Comparison of ENCODE assay signal across 16 cellular contexts in the genomic region with DNA sequence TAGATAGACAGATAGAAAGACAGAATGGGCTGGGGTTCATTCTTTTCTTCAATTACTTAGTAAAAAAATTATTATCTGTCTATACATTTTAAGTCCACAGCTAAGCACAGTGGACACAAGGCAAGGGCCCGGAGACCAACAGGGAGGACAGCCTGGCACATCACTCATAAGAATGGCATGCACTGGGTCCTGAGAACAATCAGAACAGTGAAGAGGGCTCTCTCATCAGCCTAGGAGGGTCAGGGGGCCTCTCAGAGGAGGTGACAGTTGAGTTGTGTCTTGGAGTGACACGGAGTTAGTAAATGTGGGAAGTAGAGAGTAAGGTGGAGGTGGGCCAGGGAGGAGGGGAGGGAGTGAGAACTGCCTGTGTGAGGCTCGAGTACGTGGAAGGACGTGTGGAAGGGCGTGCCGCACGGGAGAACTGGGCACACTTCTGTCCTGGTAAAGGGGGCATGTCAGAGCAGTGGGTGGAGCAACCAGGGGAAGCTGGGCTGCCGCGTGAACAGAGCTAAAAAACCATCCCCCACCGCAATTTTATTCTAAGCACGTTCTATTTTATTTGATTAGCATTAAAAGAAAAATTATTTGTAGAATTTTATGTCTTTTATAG. TPM values are rescaled to one million over a fixed set of nuclear protein-coding genes. Genes with fewer than 3 reads are reported as not detected.
"Had no signal": no experiment of that assay in that cellular context is flagged by ENCODE, and none has a peak within 500 bp of the region (broad histone marks: within the 10 kb centered on the region; RNA-seq: fewer than 3 reads in every experiment).

No MANE protein-coding gene starts in this region.

- H3K4me1 Mint-ChIP-seq: activated naive CD4-positive, alpha-beta T cell treated with anti-CD3 and anti-CD28 coated beads, Interleukin-2, amount 10 ng/mL, durations not matched to agents 7 days and 5 days; immature natural killer cell had no signal

- H3K4me3 Mint-ChIP-seq: activated CD4-positive, alpha-beta memory T cell treated with anti-CD3 and anti-CD28 coated beads for 36 hours; activated naive CD4-positive, alpha-beta T cell treated with anti-CD3 and anti-CD28 coated beads, Interleukin-2, amount 10 ng/mL, durations not matched to agents 7 days and 5 days; activated T-cell treated with anti-CD3 and anti-CD28 coated beads, Interleukin-2, amount 50 U/mL, for 24 hours; immature natural killer cell; naive B cell had no signal

- ATAC-seq: left colon had no signal

- DNase-seq: activated CD4-positive, alpha-beta memory T cell treated with anti-CD3 and anti-CD28 coated beads for 36 hours; activated naive CD4-positive, alpha-beta T cell treated with anti-CD3 and anti-CD28 coated beads, Interleukin-2, amount 10 ng/mL, durations not matched to agents 7 days and 5 days; activated T-cell treated with anti-CD3 and anti-CD28 coated beads, Interleukin-2, amount 50 U/mL, for 24 hours; effector memory CD4-positive, alpha-beta T cell; foreskin melanocyte; immature natural killer cell; left colon; naive B cell; stimulated activated CD4-positive, alpha-beta T cell treated with anti-CD3 and anti-CD28 coated beads, Interleukin-15, amount 100 ng/mL, for 24 hours; stimulated activated CD4-positive, alpha-beta T cell treated with anti-CD3 and anti-CD28 coated beads, Interleukin-4, amount 100 ng/mL, for 1 hour; stimulated activated naive CD4-positive, alpha-beta T cell; T-helper 1 cell; T1000; WERI-Rb-1 had no signal

- H3K27me3 ChIP-seq: tibial nerve had no signal

- H3K27ac Mint-ChIP-seq: activated CD4-positive, alpha-beta memory T cell treated with anti-CD3 and anti-CD28 coated beads for 36 hours; activated naive CD4-positive, alpha-beta T cell treated with anti-CD3 and anti-CD28 coated beads, Interleukin-2, amount 10 ng/mL, durations not matched to agents 7 days and 5 days; activated T-cell treated with anti-CD3 and anti-CD28 coated beads, Interleukin-2, amount 50 U/mL, for 24 hours; immature natural killer cell had no signal

- H3K9me3 Mint-ChIP-seq: activated CD4-positive, alpha-beta memory T cell treated with anti-CD3 and anti-CD28 coated beads for 36 hours; activated naive CD4-positive, alpha-beta T cell treated with anti-CD3 and anti-CD28 coated beads, Interleukin-2, amount 10 ng/mL, durations not matched to agents 7 days and 5 days; activated T-cell treated with anti-CD3 and anti-CD28 coated beads, Interleukin-2, amount 50 U/mL, for 24 hours; immature natural killer cell had no signal

- H3K36me3 ChIP-seq: tibial nerve, WERI-Rb-1 had no signal

- H3K27ac ChIP-seq: parathyroid adenoma, tibial nerve, WERI-Rb-1 had no signal

- H3K36me3 Mint-ChIP-seq: activated CD4-positive, alpha-beta memory T cell treated with anti-CD3 and anti-CD28 coated beads for 36 hours; activated naive CD4-positive, alpha-beta T cell treated with anti-CD3 and anti-CD28 coated beads, Interleukin-2, amount 10 ng/mL, durations not matched to agents 7 days and 5 days; immature natural killer cell; naive B cell had no signal

- H3K4me3 ChIP-seq: tibial nerve had no signal

- H3K4me1 ChIP-seq: parathyroid adenoma, tibial nerve had no signal

RNA-seq across cellular contexts. Expression of gene DSP, which starts 45.1 kb away (rescaled TPM):
- polyA plus RNA-seq: immature natural killer cell had no signal
